In genomic region chr1:91732291-91732953, GRCh38 we compare ENCODE assay signal across 8 cellular contexts.
DNase-seq lines count a peak whose midpoint lies in the region; TF ChIP-seq lines count a peak whose summit lies in the region.

No MANE protein-coding gene starts in this region.

- H3K4me1 Mint-ChIP-seq in mesothelial cell of epicardium = peaks cover 48% of the 10 kb centered on the region

- H3K36me3 ChIP-seq in adrenal gland (replicated peaks in 1 of 2) = peaks cover 0 to 32% of the 10 kb centered on the region in 2 donors

- no peaks in the 10 kb centered on the region for H3K27me3 ChIP-seq in adrenal gland

- H3K36me3 Mint-ChIP-seq in mesothelial cell of epicardium = no peaks in the 10 kb centered on the region

- 57 to 65% (median 61%) methylated on average over 8 to 12 of the region's 12 CpGs for WGBS in adrenal gland, 4 donors

- intact Hi-C loops in adrenal gland (cut with DNase I) = no loop called here

- peak overlapping the region in 4 of 5 donors; percentile 17 to 90 (median 72) for H3K27ac ChIP-seq in adrenal gland

- no peaks in the 10 kb centered on the region for H3K27me3 Mint-ChIP-seq in mesothelial cell of epicardium (ENCODE audit: low read depth)

- no peak overlapping the region for H3K4me3 Mint-ChIP-seq in mesothelial cell of epicardium

- TF ChIP-seq POLR2A in adrenal gland (IDR thresholded peaks at IDR 0.05) = no peak

- H3K9me3 Mint-ChIP-seq in mesothelial cell of epicardium = no peaks in the 10 kb centered on the region

- no peak overlapping the region for H3K4me3 ChIP-seq in adrenal gland

- no peak for TF ChIP-seq CTCF in adrenal gland (IDR thresholded peaks at IDR 0.05)
- TF ChIP-seq CTCF in mesothelial cell of epicardium (IDR thresholded peaks at IDR 0.05; ENCODE audit: unreplicated experiment) = no peak

- H3K9me3 ChIP-seq in adrenal gland (replicated peaks in 1 of 3) = no peaks in the 10 kb centered on the region

- peak overlapping the region; percentile 55 for H3K27ac Mint-ChIP-seq in mesothelial cell of epicardium

- H3K4me1 ChIP-seq in adrenal gland (replicated peaks in 1 of 2) = peaks cover 36 to 63% of the 10 kb centered on the region in 2 donors

- DNase-seq in EL (peak; percentile 87), HT-29 (ENCODE audit: low spot score) (peak; percentile 58), adrenal gland (peak in 6 of 7 donors; percentile 55 to 72 (median 64)), mesothelial cell of epicardium (ENCODE audit: low spot score in 2 of 2, unreplicated experiment in 2 of 2) (no peak), GOT3 (lab: John Stamatoyannopoulos, UW) (no peak), ecto neural progenitor cell (ENCODE audit: low spot score) (no peak), HuH-7.5 (ENCODE audit: low spot score) (no peak), D341Med (ENCODE audit: low spot score) (no peak)

Comparison
In these comparisons a context has a peak if more than half of its experiments do, and no peak if none do; other contexts are left out.
1. DNase-seq: peak in EL (single experiment), HT-29 (single experiment) and adrenal gland (6 of 7); none in mesothelial cell of epicardium (0 of 2), GOT3 (single experiment), ecto neural progenitor cell (single experiment), HuH-7.5 (single experiment) and D341Med (single experiment).